In genomic region chr7:34451183-34451582, GRCh38 we compare ENCODE assay signal across 9 cellular contexts.
"Had no signal": no experiment of that assay in that cellular context is flagged by ENCODE, and none has a peak within 500 bp of the region (broad histone marks: within the 10 kb centered on the region; RNA-seq: fewer than 3 reads in every experiment).

No MANE protein-coding gene starts in this region.

- ATAC-seq: HCT116, HepG2 had no signal

- FAIRE-seq: HepG2 had no signal

- H3K9ac ChIP-seq: KMS-11 had no signal

- H3K4me1 ChIP-seq: HAP-1 had no signal

- H3K4me3 ChIP-seq: HAP-1 had no signal

- H3K27ac ChIP-seq: HL-60, KMS-11 had no signal

- H3K9me3 ChIP-seq: HAP-1 had no signal

- H3K36me3 ChIP-seq: HAP-1 had no signal

- H3K4me2 ChIP-seq: KMS-11 had no signal

- DNase-seq: GOT3, H7, HFFc6, KBM-7 had no signal
